8 cellular contexts compared by ENCODE assay signal in genomic region chr17:43211123-43211479, GRCh38. TPM values are rescaled to one million over a fixed set of nuclear protein-coding genes. Genes with fewer than 3 reads are reported as not detected.
DNase-seq lines count a peak whose midpoint lies in the region; ATAC-seq lines count a peak whose summit lies in the region.

No MANE protein-coding gene starts in this region.

- H3K36me3 Mint-ChIP-seq in T-helper 1 cell treated with Interleukin-12 subunit alpha and Interleukin-12 subunit beta and Interleukin-4 antibody, amounts not matched to agents 30 μg/mL and 1 μg/mL, for 36 hours (ENCODE audit: low read depth) = peaks cover 33% of the 10 kb centered on the region
- H3K36me3 Mint-ChIP-seq in activated naive CD4-positive, alpha-beta T cell treated with anti-CD3 and anti-CD28 coated beads, Interleukin-2, amount 50 U/mL, for 72 hours = peaks cover 19% of the 10 kb centered on the region in 2 donors

- DNase-seq in T-helper 1 cell = no peak
- DNase-seq in activated naive CD4-positive, alpha-beta T cell treated with anti-CD3 and anti-CD28 coated beads, Interleukin-2, amount 50 U/mL, for 72 hours (ENCODE audit: low spot score in 2 of 2) = no peak
- no peak for DNase-seq in stimulated activated CD4-positive, alpha-beta T cell treated with anti-CD3 and anti-CD28 coated beads, Interleukin-4, amount 100 ng/mL, for 1 hour
- no peak for DNase-seq in NCI-H524 (lab: John Stamatoyannopoulos, UW)

- peak overlapping the region; percentile 99 for H3K4me3 Mint-ChIP-seq in T-helper 1 cell treated with Interleukin-12 subunit alpha and Interleukin-12 subunit beta and Interleukin-4 antibody, amounts not matched to agents 30 μg/mL and 1 μg/mL, for 36 hours

- H3K4me3 ChIP-seq in iPS-15b (ENCODE audit: low read depth, low read length) = peak overlapping the region; percentile 60
- peak overlapping the region; percentile 66 to 87 for H3K4me3 ChIP-seq in stomach smooth muscle (ENCODE audit: low read length in 2 of 2)

- no peaks in the 10 kb centered on the region for H3K27me3 ChIP-seq in iPS-15b (ENCODE audit: control insufficient read depth, insufficient read depth, low read length)
- no peaks in the 10 kb centered on the region for H3K27me3 ChIP-seq in stomach smooth muscle (ENCODE audit: control insufficient read depth in 1 of 2, insufficient read depth in 2 of 2, low read length in 2 of 2)

- H3K27ac Mint-ChIP-seq in T-helper 1 cell treated with Interleukin-12 subunit alpha and Interleukin-12 subunit beta and Interleukin-4 antibody, amounts not matched to agents 30 μg/mL and 1 μg/mL, for 36 hours = peak overlapping the region; percentile 95
- H3K27ac Mint-ChIP-seq in activated naive CD4-positive, alpha-beta T cell treated with anti-CD3 and anti-CD28 coated beads, Interleukin-2, amount 50 U/mL, for 72 hours = peak overlapping the region; percentile 91 to 97

- H3K9me3 Mint-ChIP-seq in T-helper 1 cell treated with Interleukin-12 subunit alpha and Interleukin-12 subunit beta and Interleukin-4 antibody, amounts not matched to agents 30 μg/mL and 1 μg/mL, for 36 hours = no peaks in the 10 kb centered on the region
- H3K9me3 Mint-ChIP-seq in activated naive CD4-positive, alpha-beta T cell treated with anti-CD3 and anti-CD28 coated beads, Interleukin-2, amount 50 U/mL, for 72 hours = no peaks in the 10 kb centered on the region

- peak overlapping the region; percentile 18 for H3K27ac ChIP-seq in stomach smooth muscle (ENCODE audit: low read length)

- no peaks in the 10 kb centered on the region for H3K27me3 Mint-ChIP-seq in T-helper 1 cell treated with Interleukin-12 subunit alpha and Interleukin-12 subunit beta and Interleukin-4 antibody, amounts not matched to agents 30 μg/mL and 1 μg/mL, for 36 hours (ENCODE audit: low read depth)

- H3K9ac ChIP-seq in iPS-15b (ENCODE audit: low read depth, low read length) (peak overlapping the region; percentile 73), stomach smooth muscle (ENCODE audit: low read length in 2 of 2) (peak overlapping the region; percentile 74 to 89)

- no peak for ATAC-seq in activated naive CD4-positive, alpha-beta T cell treated with anti-CD3 and anti-CD28 coated beads, Interleukin-2, amount 50 U/mL, for 72 hours
- no peak for ATAC-seq in HG03469 (IDR thresholded peaks at IDR 0.05; ENCODE audit: unreplicated experiment)

- peaks cover 5% of the 10 kb centered on the region for H3K4me1 ChIP-seq in iPS-15b (ENCODE audit: control insufficient read depth, insufficient read depth, low read length)
- H3K4me1 ChIP-seq in stomach smooth muscle (ENCODE audit: control insufficient read depth, insufficient read depth, low read length) = peaks cover 13% of the 10 kb centered on the region

- H3K9me3 ChIP-seq in iPS-15b (ENCODE audit: control insufficient read depth, insufficient read depth, low read length) = no peaks in the 10 kb centered on the region
- H3K9me3 ChIP-seq in stomach smooth muscle (ENCODE audit: control insufficient read depth in 2 of 2, low read length in 2 of 2) = no peaks in the 10 kb centered on the region

- H3K4me1 Mint-ChIP-seq in T-helper 1 cell treated with Interleukin-12 subunit alpha and Interleukin-12 subunit beta and Interleukin-4 antibody, amounts not matched to agents 30 μg/mL and 1 μg/mL, for 36 hours (ENCODE audit: low read depth) = peaks cover 36% of the 10 kb centered on the region

- no peaks in the 10 kb centered on the region for H3K36me3 ChIP-seq in iPS-15b (ENCODE audit: control insufficient read depth, insufficient read depth, low read length)
- peaks cover 23 to 30% of the 10 kb centered on the region in 2 donors for H3K36me3 ChIP-seq in stomach smooth muscle (ENCODE audit: control insufficient read depth in 2 of 2, insufficient read depth in 2 of 2, low read length in 2 of 2)

RNA-seq across cellular contexts. Expression of gene TMEM106A, which starts 0.6 kb away (rescaled TPM):
- 10 to 100 TPM; 11.9 to 17.0 TPM for total RNA-seq in activated naive CD4-positive, alpha-beta T cell treated with anti-CD3 and anti-CD28 coated beads, Interleukin-2, amount 50 U/mL, for 72 hours

RNA-seq across cellular contexts. Expression of gene CCDC200, which starts 17.3 kb away (rescaled TPM):
- total RNA-seq in activated naive CD4-positive, alpha-beta T cell treated with anti-CD3 and anti-CD28 coated beads, Interleukin-2, amount 50 U/mL, for 72 hours = under 1 TPM in 1 of 2 donors, not detected in 1; 0.48 TPM

RNA-seq across cellular contexts. Expression of gene RNU2-1, which starts 22.7 kb away (rescaled TPM):
- total RNA-seq in activated naive CD4-positive, alpha-beta T cell treated with anti-CD3 and anti-CD28 coated beads, Interleukin-2, amount 50 U/mL, for 72 hours = 1,000 to 10,000 TPM; 5,470 to 5,569 TPM

RNA-seq across cellular contexts. Expression of gene NBR1, which starts 40.1 kb away (rescaled TPM):
- 10 to 100 TPM; 56.7 to 89.2 TPM for total RNA-seq in activated naive CD4-positive, alpha-beta T cell treated with anti-CD3 and anti-CD28 coated beads, Interleukin-2, amount 50 U/mL, for 72 hours
